In the genomic region with DNA sequence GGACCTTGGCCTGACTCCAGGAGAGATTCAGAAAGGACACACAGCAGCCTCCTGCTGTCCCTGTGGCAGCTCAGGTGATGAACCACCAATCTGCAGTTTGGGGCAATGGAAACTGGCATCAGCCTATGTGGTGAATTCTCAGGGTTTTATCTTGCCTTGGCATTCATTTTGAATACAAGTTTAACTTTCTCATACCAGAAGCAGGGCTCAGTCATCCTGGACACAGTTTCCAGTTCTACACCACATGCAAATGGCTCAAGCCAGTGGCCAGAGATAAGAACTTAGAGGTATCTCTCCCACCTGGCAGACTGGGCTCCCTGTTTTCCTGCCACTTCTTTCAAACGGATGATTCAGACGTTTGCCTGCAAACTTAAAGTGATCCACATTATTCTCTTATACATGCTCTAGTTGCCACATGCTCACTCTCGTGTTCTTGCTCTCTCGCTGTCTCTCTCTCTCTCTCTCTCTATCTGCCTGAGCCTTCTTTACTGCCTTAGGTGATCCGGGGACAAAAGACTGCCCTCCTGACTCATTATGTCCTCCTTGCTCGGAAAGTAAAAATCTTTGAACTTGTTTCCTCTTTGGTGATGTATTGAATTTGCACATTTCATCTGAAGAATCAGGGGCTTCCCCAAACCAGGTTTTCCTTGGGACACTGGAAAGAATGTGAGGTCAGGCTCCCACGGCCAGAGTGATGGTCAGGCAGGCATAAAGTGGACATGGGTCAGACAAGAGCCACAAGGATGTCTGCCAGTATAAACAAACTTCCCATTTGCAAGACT, we compare ENCODE assay signal across 23 cellular contexts.
DNase-seq lines count a peak whose midpoint lies in the region; ATAC-seq and TF ChIP-seq lines count a peak whose summit lies in the region.
"Had no signal": no experiment of that assay in that cellular context is flagged by ENCODE, and none has a peak within 500 bp of the region (broad histone marks: within the 10 kb centered on the region; RNA-seq: fewer than 3 reads in every experiment).

No MANE protein-coding gene starts in this region.

- H3K9ac ChIP-seq in neural progenitor cell: no peak overlapping the region

- no peak overlapping the region for H2AFZ ChIP-seq in neural progenitor cell (replicated peaks)

- H3K4me1 ChIP-seq in neural progenitor cell: no peaks in the 10 kb centered on the region

- H3K27ac Mint-ChIP-seq in activated T-helper 1 cell treated with anti-CD3 and anti-CD28 coated beads, Interleukin-12 subunit alpha, Interleukin-12 subunit beta, Interleukin-2, Interleukin-4 antibody, amounts not matched to agents 30 ng/mL and 10 ng/mL and 1 ng/mL, durations not matched to agents 14 hours and 24 hours and 36 hours: peak overlapping the region; percentile 50
- no peak overlapping the region for H3K27ac Mint-ChIP-seq in neural progenitor cell
- H3K27ac Mint-ChIP-seq: activated CD8-positive, alpha-beta T cell treated with anti-CD3 and anti-CD28 coated beads, Interleukin-2, amount 10 ng/mL, durations not matched to agents 7 days and 5 days; activated naive CD4-positive, alpha-beta T cell treated with anti-CD3 and anti-CD28 coated beads for 36 hours; activated T-cell treated with anti-CD3 and anti-CD28 coated beads, Interleukin-2, amount 50 U/mL, for 24 hours; memory B cell; naive B cell had no signal

- H3K27me3 Mint-ChIP-seq in activated T-helper 1 cell treated with anti-CD3 and anti-CD28 coated beads, Interleukin-12 subunit alpha, Interleukin-12 subunit beta, Interleukin-2, Interleukin-4 antibody, amounts not matched to agents 30 ng/mL and 10 ng/mL and 1 ng/mL, durations not matched to agents 14 hours and 24 hours and 36 hours (ENCODE audit: insufficient read depth): no peaks in the 10 kb centered on the region
- H3K27me3 Mint-ChIP-seq in neural progenitor cell (ENCODE audit: insufficient read depth, low read depth): no peaks in the 10 kb centered on the region
- H3K27me3 Mint-ChIP-seq: activated T-cell treated with anti-CD3 and anti-CD28 coated beads, Interleukin-2, amount 50 U/mL, for 24 hours had no signal

- H3K9me3 Mint-ChIP-seq in activated T-helper 1 cell treated with anti-CD3 and anti-CD28 coated beads, Interleukin-12 subunit alpha, Interleukin-12 subunit beta, Interleukin-2, Interleukin-4 antibody, amounts not matched to agents 30 ng/mL and 10 ng/mL and 1 ng/mL, durations not matched to agents 14 hours and 24 hours and 36 hours: peaks cover 40% of the 10 kb centered on the region
- peaks cover 24% of the 10 kb centered on the region for H3K9me3 Mint-ChIP-seq in neural progenitor cell

- no peaks in the 10 kb centered on the region for H3K79me2 ChIP-seq in neural progenitor cell (ENCODE audit: low read depth)

- DNase-seq in HCEC 1CT: peak; percentile 11
- no peak for DNase-seq in activated T-helper 1 cell treated with anti-CD3 and anti-CD28 coated beads, Interleukin-12 subunit alpha, Interleukin-12 subunit beta, Interleukin-2, Interleukin-4 antibody, amounts not matched to agents 30 ng/mL and 10 ng/mL and 1 ng/mL, durations not matched to agents 14 hours and 24 hours and 36 hours (ENCODE audit: low spot score)
- no peak for DNase-seq in neural progenitor cell (ENCODE audit: low spot score)
- DNase-seq in foreskin fibroblast: no peak
- DNase-seq in left ventricle myocardium superior: no peak
- DNase-seq: activated CD4-positive, CD25-positive, alpha-beta regulatory T cell treated with anti-CD3 and anti-CD28 coated beads, Interleukin-2, amount 50 U/mL, for 72 hours; activated CD8-positive, alpha-beta T cell treated with anti-CD3 and anti-CD28 coated beads, Interleukin-2, amount 10 ng/mL, durations not matched to agents 7 days and 5 days; activated naive CD4-positive, alpha-beta T cell treated with anti-CD3 and anti-CD28 coated beads for 36 hours; activated T-cell treated with anti-CD3 and anti-CD28 coated beads, Interleukin-2, amount 50 U/mL, for 24 hours; anterior cingulate cortex; effector CD4-positive, alpha-beta T cell; hippocampal formation; Karpas-422; naive B cell; NCI-H1105 treated with DMSO at 0.1 percent for 48 hours; NCI-H2107; NCI-H510A; stimulated activated naive CD4-positive, alpha-beta T cell; SW 1271 had no signal

- peak; percentile 88 for ATAC-seq in esophagus mucosa
- ATAC-seq in HG03432 (IDR thresholded peaks at IDR 0.05; ENCODE audit: unreplicated experiment): no peak
- ATAC-seq in left ventricle myocardium superior: no peak
- no peak for ATAC-seq in HG03354 (IDR thresholded peaks at IDR 0.05; ENCODE audit: poor library complexity, severe bottlenecking, unreplicated experiment)
- ATAC-seq: activated CD8-positive, alpha-beta T cell treated with anti-CD3 and anti-CD28 coated beads, Interleukin-2, amount 10 ng/mL, durations not matched to agents 7 days and 5 days had no signal

- no peaks in the 10 kb centered on the region for H4K20me1 ChIP-seq in neural progenitor cell (ENCODE audit: low read depth)

- H3K27ac ChIP-seq in neural progenitor cell: no peak overlapping the region

- H3K4me2 ChIP-seq in neural progenitor cell: no peak overlapping the region

- H3K4me3 ChIP-seq in neural progenitor cell (no peak overlapping the region), foreskin fibroblast (ENCODE audit: low read depth in 1 of 2, low read length in 2 of 2) (no peak overlapping the region)

- H3K4me1 Mint-ChIP-seq in activated T-helper 1 cell treated with anti-CD3 and anti-CD28 coated beads, Interleukin-12 subunit alpha, Interleukin-12 subunit beta, Interleukin-2, Interleukin-4 antibody, amounts not matched to agents 30 ng/mL and 10 ng/mL and 1 ng/mL, durations not matched to agents 14 hours and 24 hours and 36 hours (ENCODE audit: low read depth): peaks cover 8% of the 10 kb centered on the region
- peaks cover 3% of the 10 kb centered on the region for H3K4me1 Mint-ChIP-seq in neural progenitor cell
- H3K4me1 Mint-ChIP-seq: naive B cell had no signal

- intact Hi-C loops in activated T-helper 1 cell treated with anti-CD3 and anti-CD28 coated beads, Interleukin-12 subunit alpha, Interleukin-12 subunit beta, Interleukin-2, Interleukin-4 antibody, amounts not matched to agents 30 ng/mL and 10 ng/mL and 1 ng/mL, durations not matched to agents 14 hours and 24 hours and 36 hours (cut with micrococcal nuclease): no loop called here
- intact Hi-C loops in left ventricle myocardium superior (cut with micrococcal nuclease): no loop called here

- no peak for TF ChIP-seq CTCF in neural progenitor cell (IDR thresholded peaks at IDR 0.05)
- TF ChIP-seq CTCF in foreskin fibroblast (IDR thresholded peaks at IDR 0.05; ENCODE audit: low read depth, low read length): no peak

- no peaks in the 10 kb centered on the region for H3F3A ChIP-seq in neural progenitor cell (ENCODE audit: low read depth)

- H3K36me3 ChIP-seq in neural progenitor cell: no peaks in the 10 kb centered on the region

- no peak overlapping the region for H3K4me3 Mint-ChIP-seq in activated T-helper 1 cell treated with anti-CD3 and anti-CD28 coated beads, Interleukin-12 subunit alpha, Interleukin-12 subunit beta, Interleukin-2, Interleukin-4 antibody, amounts not matched to agents 30 ng/mL and 10 ng/mL and 1 ng/mL, durations not matched to agents 14 hours and 24 hours and 36 hours
- H3K4me3 Mint-ChIP-seq in neural progenitor cell: peak overlapping the region; percentile 2
- H3K4me3 Mint-ChIP-seq: activated CD8-positive, alpha-beta T cell treated with anti-CD3 and anti-CD28 coated beads, Interleukin-2, amount 10 ng/mL, durations not matched to agents 7 days and 5 days; activated naive CD4-positive, alpha-beta T cell treated with anti-CD3 and anti-CD28 coated beads for 36 hours; activated T-cell treated with anti-CD3 and anti-CD28 coated beads, Interleukin-2, amount 50 U/mL, for 24 hours; memory B cell; naive B cell had no signal

- H3K36me3 Mint-ChIP-seq in activated T-helper 1 cell treated with anti-CD3 and anti-CD28 coated beads, Interleukin-12 subunit alpha, Interleukin-12 subunit beta, Interleukin-2, Interleukin-4 antibody, amounts not matched to agents 30 ng/mL and 10 ng/mL and 1 ng/mL, durations not matched to agents 14 hours and 24 hours and 36 hours (ENCODE audit: low read depth): peaks cover 10% of the 10 kb centered on the region
- H3K36me3 Mint-ChIP-seq in neural progenitor cell: peaks cover 1% of the 10 kb centered on the region

- H3K27me3 ChIP-seq in neural progenitor cell: no peaks in the 10 kb centered on the region

- H3K9me3 ChIP-seq in neural progenitor cell (ENCODE audit: low read depth): no peaks in the 10 kb centered on the region
